ENCODE assay signal across 9 cellular contexts in the genomic region with DNA sequence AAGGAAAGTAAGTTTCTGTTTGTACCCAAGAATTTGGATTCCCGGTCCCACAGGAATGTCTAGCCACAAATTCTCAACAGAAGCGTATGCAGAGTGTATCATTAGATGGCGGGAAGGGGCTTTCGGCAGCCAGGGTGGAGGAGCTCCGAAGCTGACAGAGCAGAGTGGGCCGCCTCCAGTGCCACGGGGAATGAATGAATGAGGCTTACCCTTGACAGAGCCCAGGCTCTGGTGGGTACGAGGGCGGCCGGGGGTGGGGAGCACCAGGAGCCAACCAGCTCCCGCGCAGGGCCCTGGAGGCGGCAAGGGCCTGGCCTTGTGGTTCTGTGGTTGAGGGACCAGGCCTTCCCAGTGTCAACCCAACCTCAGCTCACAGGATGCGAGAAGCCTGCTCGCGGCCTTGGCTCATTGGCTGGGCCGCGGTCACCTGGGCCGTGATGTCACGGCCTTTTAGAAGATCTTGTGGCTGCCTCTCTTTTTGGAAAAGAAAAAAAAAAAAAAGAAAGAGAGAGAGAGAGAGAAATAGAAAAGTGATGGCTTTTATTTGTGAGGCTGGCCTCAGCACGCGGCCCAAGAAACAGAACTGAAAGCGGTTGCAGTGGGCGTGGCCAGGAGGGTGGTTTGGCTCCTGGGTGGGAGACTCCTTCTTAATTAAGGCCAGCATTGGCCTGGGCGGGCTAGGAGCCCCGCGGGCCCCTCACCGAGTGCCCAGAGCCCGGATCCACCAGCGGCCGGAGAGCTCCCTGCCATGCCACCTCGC. TPM values are rescaled to one million over a fixed set of nuclear protein-coding genes. Genes with fewer than 3 reads are reported as not detected.
DNase-seq lines count a peak whose midpoint lies in the region; ATAC-seq and TF ChIP-seq lines count a peak whose summit lies in the region.
"Had no signal": no experiment of that assay in that cellular context is flagged by ENCODE, and none has a peak within 500 bp of the region (broad histone marks: within the 10 kb centered on the region; RNA-seq: fewer than 3 reads in every experiment).

No MANE protein-coding gene starts in this region.

- H3K4me1 Mint-ChIP-seq in osteocyte (ENCODE audit: unreplicated experiment): peaks cover 9% of the 10 kb centered on the region

- no peak for TF ChIP-seq CTCF in lower lobe of right lung (IDR thresholded peaks at IDR 0.05)
- TF ChIP-seq CTCF in osteocyte (IDR thresholded peaks at IDR 0.05): no peak

- H3K4me3 ChIP-seq in lower lobe of right lung: peak overlapping the region; percentile 23

- H3K9me3 ChIP-seq in KOPT-K1 (ENCODE audit: insufficient read depth, low read length, poor library complexity, severe bottlenecking) (no peaks in the 10 kb centered on the region), lower lobe of right lung (no peaks in the 10 kb centered on the region)

- intact Hi-C loops in lower lobe of right lung (cut with DNase I): no loop called here

- peak overlapping the region; percentile 91 for H3K27ac ChIP-seq in KOPT-K1 (ENCODE audit: low read depth, low read length, poor library complexity, severe bottlenecking)
- no peak overlapping the region for H3K27ac ChIP-seq in lower lobe of right lung

- no peaks in the 10 kb centered on the region for H3K4me1 ChIP-seq in lower lobe of right lung

- peaks cover 10% of the 10 kb centered on the region; the same call in 1 of the 2 replicates for H3K36me3 ChIP-seq in KOPT-K1 (ENCODE audit: insufficient read depth, low read length)
- no peaks in the 10 kb centered on the region for H3K36me3 ChIP-seq in lower lobe of right lung

- peaks cover 4% of the 10 kb centered on the region for H3K27me3 Mint-ChIP-seq in osteocyte (ENCODE audit: unreplicated experiment)

- no peak overlapping the region for H3K4me3 Mint-ChIP-seq in osteocyte (ENCODE audit: unreplicated experiment)

- peaks cover 18% of the 10 kb centered on the region for H3K27me3 ChIP-seq in lower lobe of right lung (ENCODE audit: low read depth)

- ATAC-seq in GM21528 (IDR thresholded peaks at IDR 0.05; ENCODE audit: low FRiP score, unreplicated experiment) (peak; percentile 86), lower lobe of right lung (peak; percentile 63 to 86)
- ATAC-seq: HCT116 had no signal

- H3K36me3 Mint-ChIP-seq in osteocyte (ENCODE audit: unreplicated experiment): no peaks in the 10 kb centered on the region

- H3K9me3 Mint-ChIP-seq in osteocyte (ENCODE audit: unreplicated experiment): no peaks in the 10 kb centered on the region

- peak; percentile 64 for DNase-seq in EH (ENCODE audit: low read depth)
- peak; percentile 95 for DNase-seq in activated CD8-positive, alpha-beta memory T cell treated with anti-CD3 and anti-CD28 coated beads, Interleukin-2, amount 50 U/mL, for 48 hours
- peak; percentile 63 for DNase-seq in lower lobe of right lung
- peak; percentile 92 for DNase-seq in stimulated activated naive CD4-positive, alpha-beta T cell treated with Interleukin-2 at 50 U/mL for 16 hours (lab: John Stamatoyannopoulos, UW)
- no peak for DNase-seq in osteocyte (ENCODE audit: extremely low spot score, unreplicated experiment)
- no peak for DNase-seq in hypothalamus (lab: John Stamatoyannopoulos, UW)

- H3K27ac Mint-ChIP-seq in osteocyte (ENCODE audit: unreplicated experiment): no peak overlapping the region

RNA-seq across cellular contexts. Expression of gene RUNX3, which starts 34.9 kb away (rescaled TPM):
- 13.1 TPM for total RNA-seq in lower lobe of right lung
- total RNA-seq in osteocyte: not detected in 2 replicates

Comparison
In these comparisons a context has a peak if more than half of its experiments do, and no peak if none do; other contexts are left out.
1. DNase-seq: peak in EH (single experiment), activated CD8-positive, alpha-beta memory T cell treated with anti-CD3 and anti-CD28 coated beads, Interleukin-2, amount 50 U/mL, for 48 hours (single experiment), lower lobe of right lung (single experiment) and stimulated activated naive CD4-positive, alpha-beta T cell treated with Interleukin-2 at 50 U/mL for 16 hours (single experiment); none in osteocyte (single experiment) and hypothalamus (0 of 51).
2. RNA of gene RUNX3, which starts 34.9 kb away (total RNA-seq): 13.1 TPM in lower lobe of right lung (single experiment); not detected in osteocyte; every median in the first group is over 10 times any median in the second.